In the genomic region with DNA sequence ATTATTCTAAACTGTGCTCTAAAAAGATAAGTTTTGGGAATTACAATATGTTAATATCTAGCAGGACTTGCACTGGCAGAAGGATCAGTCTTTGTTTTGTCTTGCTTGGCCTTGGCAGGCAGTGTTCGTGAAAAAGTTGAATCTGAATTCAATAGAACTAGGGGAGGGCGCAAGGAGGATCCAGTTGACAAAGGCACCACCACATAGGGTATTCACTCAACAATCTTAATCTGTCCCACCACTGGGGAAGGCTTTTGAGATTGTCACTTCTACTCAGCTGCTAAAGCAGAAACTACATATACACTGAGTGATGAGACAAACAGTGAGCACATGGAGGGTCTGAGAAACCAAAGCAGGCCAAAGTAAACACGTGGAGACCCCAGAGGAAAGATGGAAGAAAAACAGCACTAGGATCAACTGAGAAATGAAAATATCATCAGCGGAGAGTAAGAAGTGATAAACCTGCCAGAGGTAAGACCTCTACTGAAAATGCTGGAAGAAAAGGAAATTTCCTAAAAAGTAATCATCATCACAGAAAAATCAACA, we compare ENCODE assay signal across 12 cellular contexts. TPM values are rescaled to one million over a fixed set of nuclear protein-coding genes. Genes with fewer than 3 reads are reported as not detected.
A peak's percentile ranks its signal among the peaks of the same experiment; 100 is the strongest.
DNase-seq lines count a peak whose midpoint lies in the region; ATAC-seq and TF ChIP-seq lines count a peak whose summit lies in the region.
"Had no signal": no experiment of that assay in that cellular context is flagged by ENCODE, and none has a peak within 500 bp of the region (broad histone marks: within the 10 kb centered on the region; RNA-seq: fewer than 3 reads in every experiment).

No MANE protein-coding gene starts in this region.

- DNase-seq in GM23248 (no peak), WERI-Rb-1 (no peak), superior temporal gyrus (ENCODE audit: extremely low spot score) (no peak), NCI-H510A (lab: John Stamatoyannopoulos, UW) (no peak)
- no peak for DNase-seq in activated naive CD8-positive, alpha-beta T cell treated with anti-CD3 and anti-CD28 coated beads for 36 hours
- DNase-seq: anterior cingulate cortex, GOT3, NCI-H1092 treated with DMSO at 0.1 percent for 48 hours had no signal

- no peak for TF ChIP-seq CTCF in WERI-Rb-1 (IDR thresholded peaks at IDR 0.05; ENCODE audit: low read depth, low read length)

- H2AFZ ChIP-seq in GM23248, result no peak overlapping the region

- H3K27ac ChIP-seq in BLaER1 (0 out of 2 replicates have a peak overlapping the region, but pooled peaks have one; percentile 23), GM23248 (no peak overlapping the region), mucosa of rectum (ENCODE audit: low read depth in 2 of 2, low read length in 2 of 2) (no peak overlapping the region), WERI-Rb-1 (no peak overlapping the region)

- in situ Hi-C loops in GM23248 (cut with MboI), result no loop called here

- peak overlapping the region; percentile 28; the same call in 1 of the 2 replicates for H3K9ac ChIP-seq in BLaER1
- H3K9ac ChIP-seq in GM23248, result peak overlapping the region; percentile 98
- no peak overlapping the region for H3K9ac ChIP-seq in mucosa of rectum (ENCODE audit: low read depth in 1 of 2, low read length in 2 of 2)

- H3K36me3 ChIP-seq in BLaER1 (no peaks in the 10 kb centered on the region), GM23248 (ENCODE audit: low read depth) (no peaks in the 10 kb centered on the region), mucosa of rectum (ENCODE audit: control insufficient read depth in 2 of 2, insufficient read depth in 2 of 2, low read length in 2 of 2) (no peaks in the 10 kb centered on the region), WERI-Rb-1 (no peaks in the 10 kb centered on the region)

- H3K4me3 Mint-ChIP-seq in activated naive CD8-positive, alpha-beta T cell treated with anti-CD3 and anti-CD28 coated beads for 36 hours, result peak overlapping the region; percentile 5

- peaks cover 41% of the 10 kb centered on the region for H3K4me1 ChIP-seq in BLaER1
- peaks cover 35% of the 10 kb centered on the region for H3K4me1 ChIP-seq in GM23248 (ENCODE audit: insufficient read depth)
- peaks cover 6 to 13% of the 10 kb centered on the region in 2 donors for H3K4me1 ChIP-seq in mucosa of rectum (ENCODE audit: control insufficient read depth in 2 of 2, insufficient read depth in 2 of 2, low read length in 2 of 2)

- H3F3A ChIP-seq in GM23248 (ENCODE audit: insufficient read depth), result peaks cover 40% of the 10 kb centered on the region

- H3K9me3 ChIP-seq in BLaER1, result no peaks in the 10 kb centered on the region
- no peaks in the 10 kb centered on the region for H3K9me3 ChIP-seq in GM23248 (ENCODE audit: low read depth)
- no peaks in the 10 kb centered on the region for H3K9me3 ChIP-seq in mucosa of rectum (ENCODE audit: control insufficient read depth in 2 of 2, low read length in 2 of 2)
- H3K9me3 ChIP-seq in WERI-Rb-1 (ENCODE audit: severe bottlenecking), result no peaks in the 10 kb centered on the region

- no peak overlapping the region for H3K27ac Mint-ChIP-seq in activated naive CD8-positive, alpha-beta T cell treated with anti-CD3 and anti-CD28 coated beads for 36 hours

- H3K27me3 ChIP-seq in BLaER1 (no peaks in the 10 kb centered on the region), GM23248 (replicated peaks; ENCODE audit: insufficient read depth) (no peaks in the 10 kb centered on the region), mucosa of rectum (ENCODE audit: control insufficient read depth in 2 of 2, insufficient read depth in 2 of 2, low read length in 2 of 2) (no peaks in the 10 kb centered on the region), WERI-Rb-1 (ENCODE audit: insufficient read depth, low read depth, severe bottlenecking) (no peaks in the 10 kb centered on the region)

- no peaks in the 10 kb centered on the region for H3K9me3 Mint-ChIP-seq in activated naive CD8-positive, alpha-beta T cell treated with anti-CD3 and anti-CD28 coated beads for 36 hours

- peaks cover 70% of the 10 kb centered on the region for H3K79me2 ChIP-seq in GM23248 (ENCODE audit: insufficient read depth)

- H4K20me1 ChIP-seq in BLaER1 (peaks cover 70% of the 10 kb centered on the region), GM23248 (ENCODE audit: insufficient read depth) (peaks cover 22% of the 10 kb centered on the region; the same call in 1 of the 2 replicates)

- H3K36me3 Mint-ChIP-seq in activated naive CD8-positive, alpha-beta T cell treated with anti-CD3 and anti-CD28 coated beads for 36 hours, result peaks cover 6% of the 10 kb centered on the region

- no peak for ATAC-seq in GM18909 (IDR thresholded peaks at IDR 0.05; ENCODE audit: poor library complexity, unreplicated experiment)
- ATAC-seq: esophagus mucosa had no signal

- H3K4me2 ChIP-seq in BLaER1 (peak overlapping the region; percentile 96), GM23248 (ENCODE audit: unreplicated experiment) (peak overlapping the region; percentile 98)

- no peaks in the 10 kb centered on the region for H3K9me2 ChIP-seq in GM23248 (ENCODE audit: insufficient read depth)

- WGBS in GM23248 (ENCODE audit: low coverage in 1 of 2, low lambda C conversion rate in 2 of 2, missing lambda C conversion rate in 2 of 2), 2 experiments, result 69% methylated on average over 4 of the region's 4 CpGs

- peaks cover 43% of the 10 kb centered on the region for H3K4me1 Mint-ChIP-seq in activated naive CD8-positive, alpha-beta T cell treated with anti-CD3 and anti-CD28 coated beads for 36 hours

- no peaks in the 10 kb centered on the region for H3K27me3 Mint-ChIP-seq in activated naive CD8-positive, alpha-beta T cell treated with anti-CD3 and anti-CD28 coated beads for 36 hours

- peak overlapping the region; percentile 98; the same call in 1 of the 2 replicates for H3K4me3 ChIP-seq in BLaER1
- H3K4me3 ChIP-seq in GM23248, result peak overlapping the region; percentile 95
- H3K4me3 ChIP-seq in mucosa of rectum (ENCODE audit: low read length in 2 of 2), result peak overlapping the region; percentile 2 to 25
- H3K4me3 ChIP-seq in WERI-Rb-1 (ENCODE audit: low read depth, low read length), result no peak overlapping the region

RNA-seq across cellular contexts. Expression of gene AMFR, which starts 2.4 kb away (rescaled TPM):
- 205 and 212 TPM in 2 replicates for total RNA-seq in GM23248 (2014; rRNA removed; shearing (Covaris generic))
- 26.6 and 27.3 TPM in 2 replicates for polyA plus RNA-seq in GM23248 (2016; fragmentation: Nextera tagmentation; extraction: Ambion mirVana)
- total RNA-seq in activated naive CD8-positive, alpha-beta T cell treated with anti-CD3 and anti-CD28 coated beads for 36 hours, result 10 to 100 TPM; 45.0 to 45.1 TPM

RNA-seq across cellular contexts. Expression of gene NUDT21, which starts 28.2 kb away (rescaled TPM):
- 57.0 and 76.8 TPM in 2 replicates for total RNA-seq in GM23248 (2014; rRNA removed; shearing (Covaris generic))
- 47.8 and 49.6 TPM in 2 replicates for polyA plus RNA-seq in GM23248 (2016; fragmentation: Nextera tagmentation; extraction: Ambion mirVana)
- total RNA-seq in activated naive CD8-positive, alpha-beta T cell treated with anti-CD3 and anti-CD28 coated beads for 36 hours, result 100 to 1,000 TPM; 319 to 323 TPM

RNA-seq across cellular contexts. Expression of gene OGFOD1, which starts 28.4 kb away (rescaled TPM):
- total RNA-seq in GM23248 (2014; rRNA removed; shearing (Covaris generic)), result 59.1 and 70.8 TPM in 2 replicates
- 97.6 and 101 TPM in 2 replicates for polyA plus RNA-seq in GM23248 (2016; fragmentation: Nextera tagmentation; extraction: Ambion mirVana)
- total RNA-seq in activated naive CD8-positive, alpha-beta T cell treated with anti-CD3 and anti-CD28 coated beads for 36 hours, result 10 to 100 TPM; 76.6 to 78.5 TPM

Comparison
In these comparisons a context has a peak if more than half of its experiments do, and no peak if none do; other contexts are left out.
1. H3K9ac ChIP-seq: peak in BLaER1 (single experiment) and GM23248 (single experiment); none in mucosa of rectum (0 of 2).